2 cellular contexts compared by ENCODE assay signal in genomic region chr10:3548702-3549101, GRCh38.
TF ChIP-seq lines count a peak whose summit lies in the region.

No MANE protein-coding gene starts in this region.

TF ChIP-seq in IMR-90, 13 proteins besides CTCF, POLR2A, EP300 and RAD21 (continued from another document):
- TF ChIP-seq NFE2L2 (IDR thresholded peaks at IDR 0.05; ENCODE audit: low read depth, low read length) (peak; percentile 87), RCOR1 (IDR thresholded peaks at IDR 0.05; ENCODE audit: insufficient replicate concordance, low read length) (no peak), MAFK (IDR thresholded peaks at IDR 0.05; ENCODE audit: low read depth, low read length) (no peak), USF2 (IDR thresholded peaks at IDR 0.05; ENCODE audit: low read depth, low read length) (no peak), FOS (IDR thresholded peaks at IDR 0.05; ENCODE audit: low read depth, low read length) (no peak), BHLHE40 (IDR thresholded peaks at IDR 0.05; ENCODE audit: low read depth, low read length) (no peak), MAZ (IDR thresholded peaks at IDR 0.05; ENCODE audit: borderline replicate concordance, low read depth, low read length) (no peak)
TF ChIP-seq in IMR-90: peak in this region for 1.

TF ChIP-seq in K562, 482 proteins besides CTCF, POLR2A, EP300 and RAD21 (continues in another document):
- peak; percentile 47; the same call in 1 of the 2 replicates for TF ChIP-seq CBFA2T3 (IDR thresholded peaks at IDR 0.05)
- TF ChIP-seq ZKSCAN8 (CRISPR knock-in tag; IDR thresholded peaks at IDR 0.05): no peak
- TF ChIP-seq RHOXF2B (CRISPR knock-in tag; conservative IDR thresholded peaks at IDR 0.05): no peak
- TF ChIP-seq MEF2A (IDR thresholded peaks at IDR 0.05; ENCODE audit: control insufficient read depth, low read depth, low read length): no peak
- peak; percentile 39; the same call in 1 of the 2 replicates for TF ChIP-seq FOSL1 (tag; conservative IDR thresholded peaks at IDR 0.05)
- TF ChIP-seq CREB5 (CRISPR knock-in tag; IDR thresholded peaks at IDR 0.05): no peak
- TF ChIP-seq EP400 (IDR thresholded peaks at IDR 0.05): no peak
- TF ChIP-seq ZBTB8A (IDR thresholded peaks at IDR 0.05; ENCODE audit: partially characterized antibody): no peak
- no peak for TF ChIP-seq PPARD (CRISPR knock-in tag; IDR thresholded peaks at IDR 0.05)
- TF ChIP-seq MAFG (tag; conservative IDR thresholded peaks at IDR 0.05): peak; percentile 88
- no peak for TF ChIP-seq ATF6 (CRISPR knock-in tag; IDR thresholded peaks at IDR 0.05)
- TF ChIP-seq ZNF316 (IDR thresholded peaks at IDR 0.05): peak; percentile 55; the same call in 1 of the 2 replicates
- 0 out of 2 replicates have a peak, but pooled peaks have one; percentile 4 for TF ChIP-seq TAL1 (IDR thresholded peaks at IDR 0.05)
- no peak for TF ChIP-seq ETS2 (tag; IDR thresholded peaks at IDR 0.05; ENCODE audit: borderline replicate concordance, poor library complexity, severe bottlenecking)
- TF ChIP-seq ZNF124 (CRISPR knock-in tag; IDR thresholded peaks at IDR 0.05): no peak
- no peak for TF ChIP-seq TBL1XR1 (IDR thresholded peaks at IDR 0.05; ENCODE audit: low read length in 2 of 2)
- peak; percentile 57; the same call in 1 of the 2 replicates for TF ChIP-seq C11orf30 (IDR thresholded peaks at IDR 0.05; ENCODE audit: low read depth)
- TF ChIP-seq TCF3 (CRISPR knock-in tag; IDR thresholded peaks at IDR 0.05): peak; percentile 76
- no peak for TF ChIP-seq NELFE (IDR thresholded peaks at IDR 0.05; ENCODE audit: insufficient read depth, insufficient read length)
- TF ChIP-seq CREB1 (IDR thresholded peaks at IDR 0.05): no peak
- TF ChIP-seq CREB1 (CRISPR knock-in tag; IDR thresholded peaks at IDR 0.05): no peak
- no peak for TF ChIP-seq FIP1L1 (IDR thresholded peaks at IDR 0.05; ENCODE audit: low read depth, low read length, poor library complexity, severe bottlenecking)
- TF ChIP-seq CHAMP1 (IDR thresholded peaks at IDR 0.05): no peak
- TF ChIP-seq ARID1B (IDR thresholded peaks at IDR 0.05): no peak
- TF ChIP-seq HNRNPL (IDR thresholded peaks at IDR 0.05; ENCODE audit: low read depth, low read length): no peak
- no peak for TF ChIP-seq ATF7 (IDR thresholded peaks at IDR 0.05)
- TF ChIP-seq BCLAF1 (IDR thresholded peaks at IDR 0.05; ENCODE audit: borderline replicate concordance in 1 of 2, control insufficient read depth in 1 of 2, low read depth in 2 of 2, low read length in 1 of 2): no peak
- TF ChIP-seq HMGN3 (IDR thresholded peaks at IDR 0.05; ENCODE audit: borderline replicate concordance, extremely low read depth, insufficient read length, low read depth, low read length): no peak
- TF ChIP-seq BRF1 (IDR thresholded peaks at IDR 0.05; ENCODE audit: borderline replicate concordance, extremely low read depth, insufficient read length): no peak
- no peak for TF ChIP-seq GABPA (tag; conservative IDR thresholded peaks at IDR 0.05; ENCODE audit: low read depth)
- TF ChIP-seq STAG1 (CRISPR knock-in tag; IDR thresholded peaks at IDR 0.05; ENCODE audit: borderline replicate concordance): no peak
- no peak for TF ChIP-seq SREBF1 (IDR thresholded peaks at IDR 0.05; ENCODE audit: borderline replicate concordance, low read depth, low read length)
- peak; percentile 32; the same call in 1 of the 2 replicates for TF ChIP-seq MAFF (IDR thresholded peaks at IDR 0.05; ENCODE audit: low read length)
- no peak for TF ChIP-seq ZNF175 (CRISPR knock-in tag; IDR thresholded peaks at IDR 0.05; ENCODE audit: low read depth)
- no peak for TF ChIP-seq ATF3 (IDR thresholded peaks at IDR 0.05)
- TF ChIP-seq ATF3 (CRISPR knock-in tag; conservative IDR thresholded peaks at IDR 0.05): no peak
- peak; percentile 42; the same call in 1 of the 2 replicates for TF ChIP-seq MAFK (IDR thresholded peaks at IDR 0.05; ENCODE audit: low read length)
- TF ChIP-seq TARDBP (IDR thresholded peaks at IDR 0.05): no peak
- no peak for TF ChIP-seq NR0B1 (IDR thresholded peaks at IDR 0.05; ENCODE audit: partially characterized antibody)
- no peak for TF ChIP-seq VEZF1 (CRISPR knock-in tag; IDR thresholded peaks at IDR 0.05)
- no peak for TF ChIP-seq LARP7 (IDR thresholded peaks at IDR 0.05)
- TF ChIP-seq CREM (IDR thresholded peaks at IDR 0.05; ENCODE audit: low read depth): no peak
- TF ChIP-seq CGGBP1 (CRISPR knock-in tag; IDR thresholded peaks at IDR 0.05): no peak
- TF ChIP-seq CTBP1 (IDR thresholded peaks at IDR 0.05; ENCODE audit: borderline replicate concordance): 0 out of 2 replicates have a peak, but pooled peaks have one; percentile 29
- no peak for TF ChIP-seq LEF1 (IDR thresholded peaks at IDR 0.05)
- peak; percentile 81 for TF ChIP-seq NFE2 (IDR thresholded peaks at IDR 0.05; ENCODE audit: low read depth)
- no peak for TF ChIP-seq CBX8 (IDR thresholded peaks at IDR 0.05; ENCODE audit: borderline replicate concordance, extremely low read depth, low read depth, low read length, poor library complexity, severe bottlenecking)
- TF ChIP-seq NCOA2 (IDR thresholded peaks at IDR 0.05; ENCODE audit: partially characterized antibody in 2 of 2): no peak
- no peak for TF ChIP-seq ZNF311 (CRISPR knock-in tag; IDR thresholded peaks at IDR 0.05)
- no peak for TF ChIP-seq SREBF2 (CRISPR knock-in tag; IDR thresholded peaks at IDR 0.05)
- no peak for TF ChIP-seq IFI16 (CRISPR knock-in tag; IDR thresholded peaks at IDR 0.05)
- no peak for TF ChIP-seq ZC3H4 (CRISPR knock-in tag; IDR thresholded peaks at IDR 0.05; ENCODE audit: borderline replicate concordance)
- no peak for TF ChIP-seq RBM15 (IDR thresholded peaks at IDR 0.05; ENCODE audit: insufficient read depth, low read length)
- no peak for TF ChIP-seq HNRNPK (IDR thresholded peaks at IDR 0.05; ENCODE audit: low read depth, low read length, poor library complexity, severe bottlenecking)
- TF ChIP-seq OTX1 (CRISPR knock-in tag; IDR thresholded peaks at IDR 0.05): no peak
- no peak for TF ChIP-seq TFE3 (CRISPR knock-in tag; IDR thresholded peaks at IDR 0.05)
- no peak for TF ChIP-seq RUNX1 (IDR thresholded peaks at IDR 0.05; ENCODE audit: low read depth)
- TF ChIP-seq HOXB6 (CRISPR knock-in tag; IDR thresholded peaks at IDR 0.05; ENCODE audit: borderline replicate concordance): no peak
- peak; percentile 57; the same call in 1 of the 2 replicates for TF ChIP-seq NFE2L1 (tag; IDR thresholded peaks at IDR 0.05; ENCODE audit: borderline replicate concordance, low read depth)
- no peak for TF ChIP-seq ELF4 (CRISPR knock-in tag; IDR thresholded peaks at IDR 0.05)
